ENCODE assay signal across 8 cellular contexts in the genomic region with DNA sequence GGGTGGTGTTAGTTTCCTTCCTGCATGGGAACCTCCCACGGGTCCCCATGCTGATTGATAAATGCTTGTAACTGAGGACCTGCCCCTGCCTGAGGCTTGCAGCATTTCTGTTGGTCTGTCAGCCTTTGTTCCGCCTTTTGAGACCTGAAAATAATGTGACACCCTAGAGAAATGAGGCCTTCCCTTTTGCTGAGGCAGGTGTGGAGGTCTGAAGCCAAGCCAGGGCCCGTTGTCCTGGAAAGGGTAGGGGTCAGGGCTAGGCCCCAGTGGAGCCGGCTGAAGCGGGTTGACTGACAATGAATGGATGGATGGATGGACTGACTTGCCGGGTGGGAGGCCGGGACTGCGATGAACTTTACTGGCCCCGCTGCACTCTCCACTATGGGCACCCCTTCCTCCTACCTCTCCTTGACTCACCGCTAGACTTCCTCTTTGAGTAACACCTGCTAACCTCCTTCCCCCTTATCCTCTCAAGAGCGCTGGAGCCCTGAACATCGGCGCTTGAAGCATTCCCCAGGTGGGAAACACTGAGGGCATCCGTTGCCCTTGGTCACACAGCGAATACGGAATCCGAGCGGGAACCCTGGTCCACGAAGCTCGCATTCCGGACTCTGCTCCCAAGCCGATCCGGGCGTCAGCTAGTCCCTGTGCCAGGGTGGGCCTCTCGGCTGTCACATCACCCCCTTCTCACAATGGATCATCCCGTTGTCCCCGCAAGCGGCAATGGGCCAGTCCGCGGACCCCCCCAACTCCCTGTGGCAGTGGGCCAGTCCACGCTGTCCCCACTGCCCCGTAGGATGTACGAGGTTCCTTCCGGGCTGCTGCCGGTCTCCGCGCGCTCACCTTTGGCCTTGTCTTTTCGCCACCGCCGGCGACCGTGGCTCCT. TPM values are rescaled to one million over a fixed set of nuclear protein-coding genes. Genes with fewer than 3 reads are reported as not detected.
DNase-seq lines count a peak whose midpoint lies in the region; ATAC-seq and TF ChIP-seq lines count a peak whose summit lies in the region.

No MANE protein-coding gene starts in this region.

- peak overlapping the region; percentile 62 for H3K27ac ChIP-seq in PC-9

- DNase-seq in NCI-H2107 treated with DMSO at 0.1 percent for 48 hours (lab: John Stamatoyannopoulos, UW; ENCODE audit: unreplicated experiment), result peak; percentile 42
- DNase-seq in NCI-H2107 (lab: John Stamatoyannopoulos, UW), result no peak
- peak in 1 of 2 experiments; percentile 58 for DNase-seq in PC-9
- DNase-seq in left cardiac atrium, result no peak
- peak; percentile 96 for DNase-seq in retina
- no peak for DNase-seq in NCI-H226

- no peaks in the 10 kb centered on the region for H3K36me3 Mint-ChIP-seq in activated naive CD4-positive, alpha-beta T cell treated with anti-CD3 and anti-CD28 coated beads, Interleukin-2, amount 50 U/mL, for 24 hours

- H3K4me3 ChIP-seq in PC-9, result peak overlapping the region; percentile 91

- peak overlapping the region; percentile 94 for H3K27ac Mint-ChIP-seq in activated naive CD4-positive, alpha-beta T cell treated with anti-CD3 and anti-CD28 coated beads, Interleukin-2, amount 50 U/mL, for 24 hours

- H3K27me3 ChIP-seq in PC-9 (ENCODE audit: insufficient read depth, low read depth), result no peaks in the 10 kb centered on the region

- peaks cover 30% of the 10 kb centered on the region for H3F3A ChIP-seq in PC-9 (ENCODE audit: insufficient read depth, low read depth)

- peaks cover 28% of the 10 kb centered on the region for H3K4me1 ChIP-seq in PC-9 (replicated peaks; ENCODE audit: insufficient read depth)

- H3K4me3 Mint-ChIP-seq in activated naive CD4-positive, alpha-beta T cell treated with anti-CD3 and anti-CD28 coated beads, Interleukin-2, amount 50 U/mL, for 24 hours, result peak overlapping the region; percentile 94

- no peaks in the 10 kb centered on the region for H3K27me3 Mint-ChIP-seq in activated naive CD4-positive, alpha-beta T cell treated with anti-CD3 and anti-CD28 coated beads, Interleukin-2, amount 50 U/mL, for 24 hours

- no peaks in the 10 kb centered on the region for H3K9me3 ChIP-seq in PC-9 (ENCODE audit: insufficient read depth, low read depth)

- POLR2A ChIA-PET in PC-9 (lab: Charles Lee; ENCODE audit: unreplicated experiment), result interaction anchor here (0.6 to 1.1 kb wide), 3 partner anchors 42 to 113 kb away, joined by 3 to 5 read pairs (median 4); no protein-coding TSS in a partner anchor

- H2AFZ ChIP-seq in PC-9, result peak overlapping the region; percentile 76

- CTCF ChIA-PET in PC-9 (lab: Charles Lee), result interaction anchor here (0.7 to 1.0 kb wide), 4 partner anchors 17 to 173 kb away, joined by 3 to 6 read pairs (median 4); no protein-coding TSS in a partner anchor

- intact Hi-C loops in PC-9 (cut with micrococcal nuclease; ENCODE audit: unreplicated experiment), result no loop called here
- intact Hi-C loops in left cardiac atrium (cut with DNase I), result no loop called here

- no peaks in the 10 kb centered on the region for H3K79me2 ChIP-seq in PC-9 (ENCODE audit: low read depth)

- ATAC-seq in HG03039 (IDR thresholded peaks at IDR 0.05; ENCODE audit: unreplicated experiment) (peak; percentile 31), left cardiac atrium (peak; percentile 23 to 27)

- no peaks in the 10 kb centered on the region for H4K20me1 ChIP-seq in PC-9 (ENCODE audit: insufficient read depth)

- BruUV-seq in PC-9 (replicated peaks; lab: Mats Ljungman, UMichigan), result no TSS peak

- no peaks in the 10 kb centered on the region for H3K9me2 ChIP-seq in PC-9 (ENCODE audit: insufficient read depth)

- no peaks in the 10 kb centered on the region for H3K36me3 ChIP-seq in PC-9 (ENCODE audit: low read depth)

- peaks cover 41% of the 10 kb centered on the region for H3K4me1 Mint-ChIP-seq in activated naive CD4-positive, alpha-beta T cell treated with anti-CD3 and anti-CD28 coated beads, Interleukin-2, amount 50 U/mL, for 24 hours

- no peak for TF ChIP-seq CTCF in PC-9 (conservative IDR thresholded peaks at IDR 0.05)

- H3K4me2 ChIP-seq in PC-9, result peak overlapping the region; percentile 87

- no peaks in the 10 kb centered on the region for H3K9me3 Mint-ChIP-seq in activated naive CD4-positive, alpha-beta T cell treated with anti-CD3 and anti-CD28 coated beads, Interleukin-2, amount 50 U/mL, for 24 hours

RNA-seq across cellular contexts. Expression of a gene that starts 4.4 kb away (rescaled TPM):
- total RNA-seq in PC-9 (2021) (10.7 and 12.7 TPM in 2 replicates), left cardiac atrium (100 to 1,000 TPM; 174 to 202 TPM)

RNA-seq across cellular contexts. Expression of a gene that starts 19.9 kb away (rescaled TPM):
- 0.41 TPM in 1 of 2 replicates, not detected in the other for total RNA-seq in PC-9 (2021)
- not detected for total RNA-seq in left cardiac atrium

RNA-seq across cellular contexts. Expression of a gene that starts 32.7 kb away (rescaled TPM):
- 4.9 and 7.8 TPM in 2 replicates for total RNA-seq in PC-9 (2021)
- under 1 TPM in 1 of 2 donors, not detected in 1; 0.97 TPM for total RNA-seq in left cardiac atrium

Comparison
In these comparisons a context has a peak if more than half of its experiments do, and no peak if none do; other contexts are left out.
1. DNase-seq: peak in NCI-H2107 treated with DMSO at 0.1 percent for 48 hours (single experiment) and retina (single experiment); none in NCI-H2107 (single experiment), left cardiac atrium (single experiment) and NCI-H226 (single experiment).
2. RNA of a gene that starts 4.4 kb away (total RNA-seq): 174 to 202 TPM in left cardiac atrium; 10.7 to 12.7 TPM in PC-9; every median in the first group is over 10 times any median in the second.